Comparison of ENCODE assay signal across 12 cellular contexts in the genomic region with DNA sequence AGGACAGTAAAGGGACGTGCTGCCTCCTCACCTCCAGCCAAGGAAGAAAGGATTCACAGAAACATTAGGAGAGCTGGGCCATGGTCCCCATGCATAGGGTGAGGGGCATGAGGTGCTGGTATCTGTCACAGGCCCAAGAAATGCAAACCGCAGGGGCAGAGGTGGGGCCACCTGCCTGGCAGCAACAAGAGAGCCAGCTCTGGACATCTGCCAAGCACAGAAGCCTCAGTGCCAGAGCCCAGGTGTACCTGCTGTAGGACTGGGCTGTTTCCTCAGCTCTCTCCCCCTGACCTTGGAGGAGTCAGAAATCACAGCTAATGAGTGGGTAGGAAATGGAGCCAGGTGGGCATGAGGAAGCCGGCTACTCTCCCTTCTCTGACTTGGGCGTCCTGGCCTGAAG. TPM values are rescaled to one million over a fixed set of nuclear protein-coding genes. Genes with fewer than 3 reads are reported as not detected.
DNase-seq lines count a peak whose midpoint lies in the region; ATAC-seq, FAIRE-seq and TF ChIP-seq lines count a peak whose summit lies in the region.
"Had no signal": no experiment of that assay in that cellular context is flagged by ENCODE, and none has a peak within 500 bp of the region (broad histone marks: within the 10 kb centered on the region; RNA-seq: fewer than 3 reads in every experiment).

No MANE protein-coding gene starts in this region.

- H3K9ac ChIP-seq in mammary epithelial cell (ENCODE audit: insufficient read depth, low read length), result no peak overlapping the region

- no peak overlapping the region for H3K4me2 ChIP-seq in mammary epithelial cell (ENCODE audit: insufficient read depth, low read depth, low read length)

- H3K79me2 ChIP-seq in mammary epithelial cell (ENCODE audit: insufficient read depth, low read length), result no peaks in the 10 kb centered on the region

- no peak for ATAC-seq in omental fat pad (ENCODE audit: low FRiP score)
- ATAC-seq: T-cell had no signal

- no peak for TF ChIP-seq CTCF in mammary epithelial cell (conservative IDR thresholded peaks at IDR 0.05 in 1 of 2, IDR thresholded peaks at IDR 0.05 in 1 of 2; ENCODE audit: extremely low read depth in 1 of 2, insufficient read depth in 1 of 2, low read depth in 1 of 2, low read length in 2 of 2)
- no peak for TF ChIP-seq CTCF in omental fat pad (IDR thresholded peaks at IDR 0.05)

- no peaks in the 10 kb centered on the region for H4K20me1 ChIP-seq in mammary epithelial cell (ENCODE audit: insufficient read depth, low read length)

- H3K4me1 ChIP-seq in mammary epithelial cell (ENCODE audit: insufficient read depth, low read length) (peaks cover 4% of the 10 kb centered on the region), small intestine (ENCODE audit: control insufficient read depth in 2 of 2, insufficient read depth in 1 of 2, low read depth in 1 of 2, low read length in 1 of 2) (peaks cover 0 to 3% of the 10 kb centered on the region in 2 donors)
- H3K4me1 ChIP-seq: adrenal gland, sigmoid colon had no signal

- in situ Hi-C loops in mammary epithelial cell (cut with MboI; ENCODE audit: low sequenced_read_pairs in 2 of 2), result no loop called here

- WGBS in mammary epithelial cell (ENCODE audit: low coverage, missing lambda C conversion rate), result 13% methylated on average over 2 of the region's 4 CpGs
- 16 to 62% (median 48%) methylated on average over 4 of the region's 4 CpGs for WGBS in small intestine, 3 donors

- DNase-seq in NCI-H1092 (lab: John Stamatoyannopoulos, UW) (peak; percentile 30), NCI-H2196 treated with DMSO at 0.1 percent for 48 hours (lab: John Stamatoyannopoulos, UW; ENCODE audit: unreplicated experiment) (peak; percentile 81), mammary epithelial cell (peak; percentile 23), small intestine (peak; percentile 51), omental fat pad (ENCODE audit: low spot score) (no peak), globus pallidus (ENCODE audit: low spot score) (no peak), occipital lobe (lab: John Stamatoyannopoulos, UW) (no peak), AG08396 (ENCODE audit: low spot score) (no peak)
- DNase-seq: activated CD4-positive, alpha-beta T cell treated with anti-CD3 and anti-CD28 coated beads for 1 hour; adrenal gland; sigmoid colon; T-cell had no signal

- H3K4me3 ChIP-seq in mammary epithelial cell (replicated peaks in 1 of 3; ENCODE audit: insufficient read depth in 1 of 3, low read depth in 2 of 3, low read length in 3 of 3) (no peak overlapping the region), small intestine (ENCODE audit: low read depth in 1 of 2, low read length in 2 of 2) (no peak overlapping the region)
- H3K4me3 ChIP-seq: adrenal gland, sigmoid colon had no signal

- dilution Hi-C loops in mammary epithelial cell (cut with HindIII; ENCODE audit: low sequenced_read_pairs), result no loop called here

- H2AFZ ChIP-seq in mammary epithelial cell (ENCODE audit: low read depth, low read length), result no peak overlapping the region

- BruUV-seq in mammary epithelial cell (replicated peaks; lab: Mats Ljungman, UMichigan), result no TSS peak

- FAIRE-seq in small intestine (lab: Jason Lieb, UNC), result no peak

- H3K9me3 ChIP-seq in mammary epithelial cell (replicated peaks; ENCODE audit: insufficient read depth, low read length), result no peaks in the 10 kb centered on the region
- H3K9me3 ChIP-seq in small intestine (ENCODE audit: control insufficient read depth, low read depth), result no peaks in the 10 kb centered on the region
- H3K9me3 ChIP-seq: adrenal gland, sigmoid colon had no signal

- H3K27ac ChIP-seq in mammary epithelial cell (ENCODE audit: insufficient read depth, low read depth, low read length) (no peak overlapping the region), small intestine (ENCODE audit: low read depth in 1 of 2, low read length in 1 of 2) (no peak overlapping the region)
- H3K27ac ChIP-seq: adrenal gland, sigmoid colon had no signal

- CTCF ChIA-PET in mammary epithelial cell (lab: Charles Lee; ENCODE audit: low non-redundant PET), result no interaction called here

- H3K27me3 ChIP-seq in mammary epithelial cell (ENCODE audit: insufficient read depth, low read length) (no peaks in the 10 kb centered on the region), small intestine (ENCODE audit: control insufficient read depth in 2 of 2, insufficient read depth in 2 of 2, low read length in 2 of 2) (no peaks in the 10 kb centered on the region)
- H3K27me3 ChIP-seq: adrenal gland, sigmoid colon had no signal

- intact Hi-C loops in mammary epithelial cell (cut with micrococcal nuclease), result no loop called here

- H3K36me3 ChIP-seq in mammary epithelial cell (ENCODE audit: insufficient read depth, low read length) (no peaks in the 10 kb centered on the region), small intestine (ENCODE audit: control insufficient read depth in 2 of 2, insufficient read depth in 2 of 2, low read length in 2 of 2) (no peaks in the 10 kb centered on the region)
- H3K36me3 ChIP-seq: adrenal gland, sigmoid colon had no signal

RNA-seq across cellular contexts. Expression of gene SLC2A12, which starts 45.3 kb away (rescaled TPM):
- total RNA-seq in mammary epithelial cell, result 10 to 100 TPM in 1 of 2 donors, 1 to 10 TPM in 1; 1.4 to 11.5 TPM
- polyA plus RNA-seq in mammary epithelial cell, result 1.3 TPM
- polyA minus RNA-seq in mammary epithelial cell, result 1.3 TPM
- 1 to 10 TPM in 2 of 3 donors, under 1 TPM in 1; 0.39 to 1.6 (median 1.1) TPM for polyA plus RNA-seq in small intestine
- 1 to 10 TPM in 3 of 4 donors, under 1 TPM in 1; 0.60 to 4.0 (median 1.2) TPM for total RNA-seq in omental fat pad
- 4.8 TPM for total RNA-seq in occipital lobe

RNA-seq across cellular contexts. Expression of gene TBPL1, which starts 54.1 kb away (rescaled TPM):
- 10 to 100 TPM; 19.2 to 25.6 TPM for total RNA-seq in mammary epithelial cell
- polyA plus RNA-seq in mammary epithelial cell, result 23.7 TPM
- 1.2 TPM for polyA minus RNA-seq in mammary epithelial cell
- 10 to 100 TPM; 17.4 to 31.1 (median 29.5) TPM for polyA plus RNA-seq in small intestine
- total RNA-seq in omental fat pad, result 10 to 100 TPM; 10.1 to 18.6 (median 12.3) TPM
- 41.0 TPM for total RNA-seq in occipital lobe

Comparison
In these comparisons a context has a peak if more than half of its experiments do, and no peak if none do; other contexts are left out.
1. DNase-seq: peak in NCI-H1092 (single experiment), NCI-H2196 treated with DMSO at 0.1 percent for 48 hours (single experiment), mammary epithelial cell (single experiment) and small intestine (single experiment); none in omental fat pad (single experiment), globus pallidus (single experiment), occipital lobe (single experiment) and AG08396 (single experiment).